Comparison of ENCODE assay signal across 23 cellular contexts in genomic region chr20:8782804-8783203, GRCh38.
A peak's percentile ranks its signal among the peaks of the same experiment; 100 is the strongest.
DNase-seq lines count a peak whose midpoint lies in the region; ATAC-seq and TF ChIP-seq lines count a peak whose summit lies in the region.
"Had no signal": no experiment of that assay in that cellular context is flagged by ENCODE, and none has a peak within 500 bp of the region (broad histone marks: within the 10 kb centered on the region; RNA-seq: fewer than 3 reads in every experiment).

No MANE protein-coding gene starts in this region.

- intact Hi-C loops in mucosa of descending colon (cut with DNase I, micrococcal nuclease), result loop anchor here in 1 of 2 donors (10.0 kb wide), 1 partner anchor 572 kb away; no protein-coding TSS in a partner anchor

- H3K4me1 ChIP-seq in adipocyte (ENCODE audit: control insufficient read depth, insufficient read depth, low read length) (peaks cover 16% of the 10 kb centered on the region), osteoblast (ENCODE audit: insufficient read depth, low read length) (peaks cover 23% of the 10 kb centered on the region), mucosa of descending colon (ENCODE audit: low read depth) (peaks cover 17% of the 10 kb centered on the region)
- H3K4me1 ChIP-seq: vagina had no signal

- H3K36me3 ChIP-seq in adipocyte (ENCODE audit: control insufficient read depth, insufficient read depth, low read length, severe bottlenecking), result no peaks in the 10 kb centered on the region
- no peaks in the 10 kb centered on the region for H3K36me3 ChIP-seq in osteoblast (ENCODE audit: insufficient read depth, low read length)
- H3K36me3 ChIP-seq in mucosa of descending colon (ENCODE audit: low read depth), result no peaks in the 10 kb centered on the region
- H3K36me3 ChIP-seq: ovary, vagina had no signal

- CTCF ChIA-PET in T-cell (lab: Charles Lee), result no interaction called here

- H3K27me3 Mint-ChIP-seq in T-cell, result no peaks in the 10 kb centered on the region
- H3K27me3 Mint-ChIP-seq: activated naive CD8-positive, alpha-beta T cell treated with anti-CD3 and anti-CD28 coated beads, Interleukin-2, amount 50 U/mL, for 24 hours; activated T-helper 17 cell treated with anti-CD3 and anti-CD28 coated beads, Interleukin-2, amount 50 U/mL, for 72 hours had no signal

- POLR2A ChIA-PET in T-cell (lab: Charles Lee), result no interaction called here

- H3K36me3 Mint-ChIP-seq in T-cell, result peaks cover 6% of the 10 kb centered on the region

- no peak for ATAC-seq in T-cell (replicated peaks in 1 of 4)
- no peak for ATAC-seq in mucosa of descending colon
- no peak for ATAC-seq in GM18505 (IDR thresholded peaks at IDR 0.05; ENCODE audit: unreplicated experiment)
- ATAC-seq: activated CD4-positive, CD25-positive, alpha-beta regulatory T cell treated with anti-CD3 and anti-CD28 coated beads, Interleukin-2, amount 50 U/mL, for 24 hours; activated naive CD8-positive, alpha-beta T cell treated with anti-CD3 and anti-CD28 coated beads, Interleukin-2, amount 50 U/mL, for 24 hours; activated T-helper 17 cell treated with anti-CD3 and anti-CD28 coated beads, Interleukin-2, amount 50 U/mL, for 72 hours; gastroesophageal sphincter; left colon; PC-3 had no signal

- H3K4me3 Mint-ChIP-seq in T-cell, result no peak overlapping the region
- H3K4me3 Mint-ChIP-seq: activated naive CD8-positive, alpha-beta T cell treated with anti-CD3 and anti-CD28 coated beads, Interleukin-2, amount 50 U/mL, for 24 hours; activated T-helper 17 cell treated with anti-CD3 and anti-CD28 coated beads, Interleukin-2, amount 50 U/mL, for 72 hours had no signal

- peak overlapping the region; percentile 37 for H3K9ac ChIP-seq in adipocyte (ENCODE audit: low read length)

- peaks cover 0 to 3% (median 2%) of the 10 kb centered on the region in 3 donors for H3K9me3 Mint-ChIP-seq in T-cell
- H3K9me3 Mint-ChIP-seq: activated naive CD8-positive, alpha-beta T cell treated with anti-CD3 and anti-CD28 coated beads, Interleukin-2, amount 50 U/mL, for 24 hours; activated T-helper 17 cell treated with anti-CD3 and anti-CD28 coated beads, Interleukin-2, amount 50 U/mL, for 72 hours had no signal

- TF ChIP-seq CTCF in fibroblast of mammary gland (conservative IDR thresholded peaks at IDR 0.05; ENCODE audit: control insufficient read depth, insufficient read depth, low read depth, low read length) (no peak), osteoblast (IDR thresholded peaks at IDR 0.05; ENCODE audit: extremely low read depth, low read depth, low read length) (no peak), mucosa of descending colon (IDR thresholded peaks at IDR 0.05) (no peak)

- H3K27me3 ChIP-seq in adipocyte (replicated peaks; ENCODE audit: control insufficient read depth, insufficient read depth, low read length), result no peaks in the 10 kb centered on the region
- H3K27me3 ChIP-seq in osteoblast (ENCODE audit: insufficient read depth, low read length), result no peaks in the 10 kb centered on the region
- H3K27me3 ChIP-seq: gastroesophageal sphincter, ovary, vagina had no signal

- no peaks in the 10 kb centered on the region for H3K4me1 Mint-ChIP-seq in T-cell
- H3K4me1 Mint-ChIP-seq: activated naive CD8-positive, alpha-beta T cell treated with anti-CD3 and anti-CD28 coated beads, Interleukin-2, amount 50 U/mL, for 24 hours; activated T-helper 17 cell treated with anti-CD3 and anti-CD28 coated beads, Interleukin-2, amount 50 U/mL, for 72 hours had no signal

- H3K27ac ChIP-seq in osteoblast (ENCODE audit: low read depth, low read length), result peak overlapping the region; percentile 40
- H3K27ac ChIP-seq: gastroesophageal sphincter, ovary, vagina had no signal

- peak overlapping the region; percentile 25 for H3K4me2 ChIP-seq in osteoblast (ENCODE audit: insufficient read depth, low read length)

- no peaks in the 10 kb centered on the region for H3K79me2 ChIP-seq in osteoblast (ENCODE audit: insufficient read depth, low read length)

- no peak for TF ChIP-seq POLR2A in GM18505 (IDR thresholded peaks at IDR 0.05; ENCODE audit: borderline replicate concordance, extremely low read depth, insufficient read depth, insufficient read length)

- no peak overlapping the region for H3K27ac Mint-ChIP-seq in T-cell
- H3K27ac Mint-ChIP-seq: activated naive CD8-positive, alpha-beta T cell treated with anti-CD3 and anti-CD28 coated beads, Interleukin-2, amount 50 U/mL, for 24 hours; activated T-helper 17 cell treated with anti-CD3 and anti-CD28 coated beads, Interleukin-2, amount 50 U/mL, for 72 hours had no signal

- H2AFZ ChIP-seq in osteoblast (ENCODE audit: low read length), result no peak overlapping the region

- DNase-seq in AG20443 (ENCODE audit: low spot score) (peak; percentile 55), adipocyte (ENCODE audit: low read depth) (peak; percentile 85), fibroblast of mammary gland (ENCODE audit: low read depth) (peak; percentile 85), osteoblast (ENCODE audit: insufficient read length, low spot score, missing footprints) (peak; percentile 66), T-cell (no peak), NCI-H524 (lab: John Stamatoyannopoulos, UW) (no peak), mucosa of descending colon (no peak)
- DNase-seq: activated naive CD8-positive, alpha-beta T cell treated with anti-CD3 and anti-CD28 coated beads, Interleukin-2, amount 50 U/mL, for 24 hours; AML-193; Karpas-422; left colon; NCI-H1417; NCI-H774; ovary; PC-3; stimulated activated CD4-positive, alpha-beta T cell treated with anti-CD3 and anti-CD28 coated beads, Interleukin-2, amount 100 ng/mL, for 48 hours; T1000 had no signal

- no peaks in the 10 kb centered on the region for H4K20me1 ChIP-seq in osteoblast (ENCODE audit: insufficient read depth, low read length)

- H3K9me3 ChIP-seq in adipocyte (ENCODE audit: control insufficient read depth, low read length) (no peaks in the 10 kb centered on the region), osteoblast (ENCODE audit: low read depth, low read length) (no peaks in the 10 kb centered on the region), mucosa of descending colon (no peaks in the 10 kb centered on the region)
- H3K9me3 ChIP-seq: gastroesophageal sphincter, ovary, vagina had no signal

- H3K4me3 ChIP-seq in adipocyte (ENCODE audit: low read length), result no peak overlapping the region
- H3K4me3 ChIP-seq in fibroblast of mammary gland (ENCODE audit: control insufficient read depth, low read depth, low read length), result no peak overlapping the region
- H3K4me3 ChIP-seq in osteoblast (ENCODE audit: insufficient read depth, low read length), result no peak overlapping the region
- no peak overlapping the region for H3K4me3 ChIP-seq in mucosa of descending colon
- H3K4me3 ChIP-seq: gastroesophageal sphincter, ovary, skin epidermis, vagina had no signal

Comparison
In these comparisons a context has a peak if more than half of its experiments do, and no peak if none do; other contexts are left out.
1. DNase-seq: peak in AG20443 (single experiment), adipocyte (single experiment), fibroblast of mammary gland (single experiment) and osteoblast (single experiment); none in T-cell (0 of 34), NCI-H524 (0 of 2) and mucosa of descending colon (0 of 3).